22 cellular contexts compared by ENCODE assay signal in genomic region chr1:44246806-44247205, GRCh38.
"Had no signal": no experiment of that assay in that cellular context is flagged by ENCODE, and none has a peak within 500 bp of the region (broad histone marks: within the 10 kb centered on the region; RNA-seq: fewer than 3 reads in every experiment).

No MANE protein-coding gene starts in this region.

- DNase-seq: activated CD4-positive, CD25-positive, alpha-beta regulatory T cell treated with anti-CD3 and anti-CD28 coated beads, Interleukin-2, amount 50 U/mL, for 72 hours; activated CD8-positive, alpha-beta memory T cell treated with anti-CD3 and anti-CD28 coated beads for 24 hours; activated CD8-positive, alpha-beta memory T cell treated with anti-CD3 and anti-CD28 coated beads, Interleukin-2, amount 50 U/mL, for 48 hours; activated naive CD4-positive, alpha-beta T cell treated with Interleukin-2 at 50 U/mL for 16 hours; activated T-cell treated with anti-CD3 and anti-CD28 coated beads, Interleukin-2, amount 50 U/mL, for 4 hours; amygdala; colonic mucosa; dorsolateral prefrontal cortex; effector memory CD8-positive, alpha-beta T cell; glutamatergic neuron; hypothalamus; left ventricle myocardium superior; mammary epithelial cell; natural killer cell; psoas muscle; stimulated activated CD4-positive, alpha-beta T cell treated with anti-CD3 and anti-CD28 coated beads, Interleukin-4, amount 100 ng/mL, for 24 hours; uterus; WERI-Rb-1 had no signal

- H3K4me1 ChIP-seq: psoas muscle, uterus had no signal

- H3K36me3 Mint-ChIP-seq: natural killer cell had no signal

- H3K36me3 ChIP-seq: colonic mucosa, right atrium auricular region, uterus had no signal

- H3K4me3 ChIP-seq: colonic mucosa, dorsolateral prefrontal cortex, psoas muscle, right atrium auricular region, tibial nerve, uterus had no signal

- H3K27ac ChIP-seq: colonic mucosa, dorsolateral prefrontal cortex, psoas muscle, right atrium auricular region, tibial nerve, uterus, WERI-Rb-1 had no signal

- H3K4me3 Mint-ChIP-seq: activated T-cell treated with anti-CD3 and anti-CD28 coated beads, Interleukin-2, amount 50 U/mL, for 4 hours; effector memory CD8-positive, alpha-beta T cell; mesothelial cell of epicardium; natural killer cell; stimulated activated naive CD8-positive, alpha-beta T cell treated with anti-CD3 and anti-CD28 coated beads, Interleukin-15, Interleukin-2, amounts not matched to agents 100 ng/mL and 50 ng/mL, for 24 hours had no signal

- H3K9me3 ChIP-seq: colonic mucosa, psoas muscle, right atrium auricular region, tibial nerve, uterus had no signal

- H3K27ac Mint-ChIP-seq: mesothelial cell of epicardium; natural killer cell; stimulated activated naive CD8-positive, alpha-beta T cell treated with anti-CD3 and anti-CD28 coated beads, Interleukin-15, Interleukin-2, amounts not matched to agents 100 ng/mL and 50 ng/mL, for 24 hours had no signal

- H3K9me3 Mint-ChIP-seq: activated T-cell treated with anti-CD3 and anti-CD28 coated beads, Interleukin-2, amount 50 U/mL, for 4 hours; effector memory CD8-positive, alpha-beta T cell; mesothelial cell of epicardium; natural killer cell; stimulated activated naive CD8-positive, alpha-beta T cell treated with anti-CD3 and anti-CD28 coated beads, Interleukin-15, Interleukin-2, amounts not matched to agents 100 ng/mL and 50 ng/mL, for 24 hours had no signal

- H3K27me3 Mint-ChIP-seq: effector memory CD8-positive, alpha-beta T cell; stimulated activated naive CD8-positive, alpha-beta T cell treated with anti-CD3 and anti-CD28 coated beads, Interleukin-15, Interleukin-2, amounts not matched to agents 100 ng/mL and 50 ng/mL, for 24 hours had no signal

- H3K27me3 ChIP-seq: colonic mucosa, dorsolateral prefrontal cortex, right atrium auricular region, tibial nerve, uterus had no signal
